ENCODE assay signal across 8 cellular contexts in genomic region chr1:111656093-111657017, GRCh38. TPM values are rescaled to one million over a fixed set of nuclear protein-coding genes. Genes with fewer than 3 reads are reported as not detected.
DNase-seq lines count a peak whose midpoint lies in the region; ATAC-seq, FAIRE-seq and TF ChIP-seq lines count a peak whose summit lies in the region.

No MANE protein-coding gene starts in this region.

- peak overlapping the region; percentile 7 for H3K27ac Mint-ChIP-seq in memory B cell

- DNase-seq in COLO829 (ENCODE audit: low spot score) (peak; percentile 12), H54 (ENCODE audit: insufficient read length, low spot score) (peak; percentile 16), OCI-M1 (lab: John Stamatoyannopoulos, UW) (peak; percentile 76), dermis blood vessel endothelial cell (peak; percentile 78), memory B cell (ENCODE audit: low spot score in 2 of 2) (peak in 1 of 2 donors; percentile 36), NCI-H774 (lab: John Stamatoyannopoulos, UW) (no peak)
- no peak for DNase-seq in stimulated activated CD4-positive, alpha-beta T cell treated with anti-CD3 and anti-CD28 coated beads, Interleukin-4, amount 100 ng/mL, for 24 hours

- peak; percentile 93 for FAIRE-seq in H54 (lab: Jason Lieb, UNC)

- no peaks in the 10 kb centered on the region for H3K27me3 Mint-ChIP-seq in memory B cell

- ATAC-seq in memory B cell (ENCODE audit: low read depth) (peak; percentile 41), GM21717 (IDR thresholded peaks at IDR 0.05; ENCODE audit: unreplicated experiment) (no peak)

- H3K36me3 Mint-ChIP-seq in memory B cell: peaks cover 3% of the 10 kb centered on the region

- TF ChIP-seq POLR2A in H54 (IDR thresholded peaks at IDR 0.05; ENCODE audit: low read depth, low read length): no peak

- no peaks in the 10 kb centered on the region for H3K9me3 Mint-ChIP-seq in memory B cell

- H3K4me1 Mint-ChIP-seq in memory B cell: peaks cover 29% of the 10 kb centered on the region

- H3K4me3 Mint-ChIP-seq in memory B cell: no peak overlapping the region

RNA-seq across cellular contexts. Expression of gene RAP1A, which starts 36.8 kb away (rescaled TPM):
- 21.1 and 49.1 TPM in 2 replicates for total RNA-seq in dermis blood vessel endothelial cell

Comparison
In these comparisons a context has a peak if more than half of its experiments do, and no peak if none do; other contexts are left out.
1. DNase-seq: peak in COLO829 (single experiment), H54 (single experiment), OCI-M1 (single experiment) and dermis blood vessel endothelial cell (single experiment); none in NCI-H774 (single experiment) and stimulated activated CD4-positive, alpha-beta T cell treated with anti-CD3 and anti-CD28 coated beads, Interleukin-4, amount 100 ng/mL, for 24 hours (single experiment).